In the genomic region with DNA sequence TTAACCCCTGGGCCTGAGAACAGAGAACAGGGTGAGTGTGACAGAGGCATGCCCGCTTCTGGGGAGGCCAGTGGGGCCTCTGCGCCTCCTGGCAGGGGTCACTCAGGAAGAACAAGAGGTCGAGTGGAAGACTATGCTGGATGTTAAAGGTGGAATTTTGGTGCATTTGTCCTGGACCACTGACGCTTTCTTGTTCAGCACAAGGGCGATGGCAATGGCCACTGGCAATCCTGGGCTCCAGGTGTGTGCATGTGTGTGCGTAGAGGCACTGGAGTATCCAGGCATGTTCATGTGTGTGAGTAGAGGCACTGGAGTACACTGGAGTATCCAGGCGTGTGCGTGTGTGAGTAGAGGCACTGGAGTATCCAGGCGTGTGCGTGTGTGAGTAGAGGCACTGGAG, we compare ENCODE assay signal across 22 cellular contexts. TPM values are rescaled to one million over a fixed set of nuclear protein-coding genes. Genes with fewer than 3 reads are reported as not detected.
DNase-seq lines count a peak whose midpoint lies in the region; ATAC-seq and TF ChIP-seq lines count a peak whose summit lies in the region.
"Had no signal": no experiment of that assay in that cellular context is flagged by ENCODE, and none has a peak within 500 bp of the region (broad histone marks: within the 10 kb centered on the region; RNA-seq: fewer than 3 reads in every experiment).

No MANE protein-coding gene starts in this region.

- H3K27ac Mint-ChIP-seq in activated naive CD4-positive, alpha-beta T cell treated with anti-CD3 and anti-CD28 coated beads, Interleukin-2, amount 50 U/mL, for 24 hours, result peak overlapping the region; percentile 51
- H3K27ac Mint-ChIP-seq in T-helper 17 cell (no peak overlapping the region), neural crest cell (ENCODE audit: unreplicated experiment) (peak overlapping the region; percentile 10)
- H3K27ac Mint-ChIP-seq: H9 had no signal

- no peak for TF ChIP-seq CTCF in neural crest cell (conservative IDR thresholded peaks at IDR 0.05)

- 78 to 81% methylated on average over 10 of the region's 10 CpGs for WGBS in aorta, 2 donors

- ATAC-seq in T-helper 17 cell, result no peak
- no peak for ATAC-seq in aorta (ENCODE audit: low FRiP score)
- no peak for ATAC-seq in HG03196 (IDR thresholded peaks at IDR 0.05; ENCODE audit: unreplicated experiment)

- intact Hi-C loops in aorta (cut with DNase I), result no loop called here

- H3K27me3 ChIP-seq in aorta (ENCODE audit: control insufficient read depth in 1 of 2, insufficient read depth in 2 of 2, low read length in 1 of 2), result no peaks in the 10 kb centered on the region
- H3K27me3 ChIP-seq: BLaER1 had no signal

- H3K4me3 ChIP-seq in aorta (ENCODE audit: low read length in 2 of 2), result no peak overlapping the region
- H3K4me3 ChIP-seq: BLaER1 had no signal

- no peak overlapping the region for H3K27ac ChIP-seq in aorta (ENCODE audit: low read depth in 1 of 2, low read length in 2 of 2)
- H3K27ac ChIP-seq: BLaER1 had no signal

- no peak for DNase-seq in activated naive CD4-positive, alpha-beta T cell treated with Interleukin-2 at 50 U/mL for 16 hours
- DNase-seq in T-helper 17 cell (no peak), neural crest cell (ENCODE audit: low read depth, low spot score) (no peak), aorta (peak; percentile 4 to 24), ureter (ENCODE audit: low spot score) (no peak)
- DNase-seq: CD4-positive, alpha-beta memory T cell; GF-D8; H9; MM.1S; NCI-H1092; NCI-H2029 treated with DMSO at 0.1 percent for 48 hours; NCI-H2171; NCI-H526 treated with DMSO at 0.1 percent for 48 hours; NK-92 treated with Interleukin-12 subunit alpha and Interleukin-12 subunit beta, amount 100 ng/mL, for 24 hours; SIG-M5 had no signal

- no peaks in the 10 kb centered on the region for H3K36me3 ChIP-seq in aorta (ENCODE audit: control insufficient read depth in 1 of 2, insufficient read depth in 2 of 2, low read length in 1 of 2)
- H3K36me3 ChIP-seq: BLaER1 had no signal

- no peaks in the 10 kb centered on the region for H3K9me3 Mint-ChIP-seq in activated naive CD4-positive, alpha-beta T cell treated with anti-CD3 and anti-CD28 coated beads, Interleukin-2, amount 50 U/mL, for 24 hours
- peaks cover 3% of the 10 kb centered on the region for H3K9me3 Mint-ChIP-seq in neural crest cell

- no peaks in the 10 kb centered on the region for H3K4me1 Mint-ChIP-seq in activated naive CD4-positive, alpha-beta T cell treated with anti-CD3 and anti-CD28 coated beads, Interleukin-2, amount 50 U/mL, for 24 hours
- H3K4me1 Mint-ChIP-seq in T-helper 17 cell, result peaks cover 3% of the 10 kb centered on the region
- peaks cover 10% of the 10 kb centered on the region for H3K4me1 Mint-ChIP-seq in neural crest cell
- H3K4me1 Mint-ChIP-seq: CD4-positive, alpha-beta memory T cell had no signal

- H3K36me3 Mint-ChIP-seq in activated naive CD4-positive, alpha-beta T cell treated with anti-CD3 and anti-CD28 coated beads, Interleukin-2, amount 50 U/mL, for 24 hours, result no peaks in the 10 kb centered on the region
- H3K36me3 Mint-ChIP-seq in T-helper 17 cell (ENCODE audit: low read depth) (peaks cover 2% of the 10 kb centered on the region), neural crest cell (ENCODE audit: low read depth) (no peaks in the 10 kb centered on the region)
- H3K36me3 Mint-ChIP-seq: CD4-positive, alpha-beta memory T cell had no signal

- H3K27me3 Mint-ChIP-seq in activated naive CD4-positive, alpha-beta T cell treated with anti-CD3 and anti-CD28 coated beads, Interleukin-2, amount 50 U/mL, for 24 hours, result peaks cover 10% of the 10 kb centered on the region
- H3K27me3 Mint-ChIP-seq in T-helper 17 cell (peaks cover 28% of the 10 kb centered on the region), neural crest cell (ENCODE audit: low read depth) (peaks cover 7% of the 10 kb centered on the region)

- H3K4me1 ChIP-seq in aorta (ENCODE audit: control insufficient read depth in 1 of 2, insufficient read depth in 2 of 2, low read length in 2 of 2), result no peaks in the 10 kb centered on the region
- H3K4me1 ChIP-seq: BLaER1 had no signal

- no peak overlapping the region for H3K4me3 Mint-ChIP-seq in activated naive CD4-positive, alpha-beta T cell treated with anti-CD3 and anti-CD28 coated beads, Interleukin-2, amount 50 U/mL, for 24 hours
- peak overlapping the region; percentile 36 for H3K4me3 Mint-ChIP-seq in T-helper 17 cell
- H3K4me3 Mint-ChIP-seq in neural crest cell, result no peak overlapping the region
- H3K4me3 Mint-ChIP-seq: CD4-positive, alpha-beta memory T cell had no signal

- H3K9me3 ChIP-seq in T-helper 17 cell (ENCODE audit: control insufficient read depth, low read length, poor library complexity, severe bottlenecking) (no peaks in the 10 kb centered on the region), aorta (ENCODE audit: control insufficient read depth, low read length) (peaks cover 2% of the 10 kb centered on the region)
- H3K9me3 ChIP-seq: BLaER1 had no signal

RNA-seq across cellular contexts. Expression of gene NPBWR2, which starts 23.5 kb away (rescaled TPM):
- not detected for total RNA-seq in T-helper 17 cell
- total RNA-seq in neural crest cell, result not detected in 2 replicates
- not detected for total RNA-seq in aorta
- not detected for polyA plus RNA-seq in aorta
- total RNA-seq in ureter, result not detected
- total RNA-seq: A673; CD4-positive, alpha-beta memory T cell; Daoy; H9; LHCN-M2; OCI-LY7 had no signal
- polyA plus RNA-seq: CD4-positive, alpha-beta memory T cell had no signal

RNA-seq across cellular contexts. Expression of gene MYT1, which starts 33.4 kb away (rescaled TPM):
- total RNA-seq in T-helper 17 cell (not detected), neural crest cell (4.0 and 4.3 TPM in 2 replicates), aorta (not detected), ureter (0.18 TPM)
- polyA plus RNA-seq in aorta, result not detected
- total RNA-seq: A673; CD4-positive, alpha-beta memory T cell; Daoy; LHCN-M2 had no signal
- polyA plus RNA-seq: CD4-positive, alpha-beta memory T cell had no signal

RNA-seq across cellular contexts. Expression of gene LKAAEAR1, which starts 46.7 kb away (rescaled TPM):
- total RNA-seq in T-helper 17 cell (not detected), neural crest cell (not detected in 2 replicates), aorta (not detected), ureter (not detected)
- polyA plus RNA-seq in aorta, result not detected
- total RNA-seq: Daoy, OCI-LY7 had no signal

RNA-seq across cellular contexts. Expression of gene OPRL1, which starts 51.0 kb away (rescaled TPM):
- total RNA-seq in T-helper 17 cell, result 1 to 10 TPM; 1.4 to 2.7 TPM
- total RNA-seq in neural crest cell, result 0.93 and 0.96 TPM in 2 replicates
- 1 to 10 TPM in 1 of 2 donors, under 1 TPM in 1; 0.78 to 2.9 TPM for total RNA-seq in aorta
- 1 to 10 TPM in 1 of 2 donors, under 1 TPM in 1; 0.72 to 1.1 TPM for polyA plus RNA-seq in aorta
- 0.42 TPM for total RNA-seq in ureter

RNA-seq across cellular contexts. Expression of gene RGS19, which starts 51.6 kb away (rescaled TPM):
- total RNA-seq in T-helper 17 cell (10 to 100 TPM; 42.8 to 50.9 TPM), neural crest cell (11.1 and 11.7 TPM in 2 replicates), aorta (10 to 100 TPM; 19.0 to 20.1 TPM), ureter (10.3 TPM)
- 10 to 100 TPM; 10.8 to 23.8 TPM for polyA plus RNA-seq in aorta

Comparison
In these comparisons a context has a peak if more than half of its experiments do, and no peak if none do; other contexts are left out.
1. DNase-seq: peak in aorta (2 of 2); none in activated naive CD4-positive, alpha-beta T cell treated with Interleukin-2 at 50 U/mL for 16 hours (single experiment), T-helper 17 cell (0 of 3), neural crest cell (single experiment) and ureter (single experiment).